In genomic region chr18:9550413-9550812, GRCh38 we compare ENCODE assay signal across 24 cellular contexts.
"Had no signal": no experiment of that assay in that cellular context is flagged by ENCODE, and none has a peak within 500 bp of the region (broad histone marks: within the 10 kb centered on the region; RNA-seq: fewer than 3 reads in every experiment).

No MANE protein-coding gene starts in this region.

- H3K9me3 ChIP-seq: gastrocnemius medialis, prostate gland, right atrium auricular region, testis, tibial artery, vagina had no signal

- H3K4me1 ChIP-seq: gastrocnemius medialis, parathyroid adenoma, prostate gland, right atrium auricular region, testis, tibial artery, vagina had no signal

- H3K4me3 ChIP-seq: gastrocnemius medialis, prostate gland, right atrium auricular region, smooth muscle cell, testis, tibial artery, vagina had no signal

- H3K27ac ChIP-seq: gastrocnemius medialis, parathyroid adenoma, prostate gland, right atrium auricular region, testis, tibial artery, vagina had no signal

- H3K27me3 ChIP-seq: gastrocnemius medialis, right atrium auricular region, testis, tibial artery, vagina had no signal

- DNase-seq: cerebellar nuclear complex; cortex of kidney; effector memory CD8-positive, alpha-beta T cell; erythroblast; foreskin fibroblast; gastrocnemius medialis; head of caudate nucleus; mammary epithelial cell; mesendoderm; naive thymus-derived CD8-positive, alpha-beta T cell; stimulated activated CD4-positive, alpha-beta T cell treated with anti-CD3 and anti-CD28 coated beads, Interleukin-12 subunit alpha, Interleukin-12 subunit beta, amount 100 ng/mL, for 4 hours; stimulated activated CD4-positive, alpha-beta T cell treated with anti-CD3 and anti-CD28 coated beads, Interleukin-1b, Interleukin-23, amount 100 ng/mL, for 48 hours; stimulated activated CD4-positive, alpha-beta T cell treated with anti-CD3 and anti-CD28 coated beads, Interleukin-4, amount 100 ng/mL, for 1 hour; stimulated activated naive CD8-positive, alpha-beta T cell treated with anti-CD3 and anti-CD28 coated beads, Interleukin-15, Interleukin-2, amounts not matched to agents 100 U/mL and 50 U/mL, for 24 hours; substantia nigra; testis; tibial artery had no signal

- ATAC-seq: effector memory CD8-positive, alpha-beta T cell; gastrocnemius medialis; naive thymus-derived CD8-positive, alpha-beta T cell; sciatic nerve; stimulated activated memory B cell treated with anti-CD40 and anti-IgM and Interleukin-4, amounts not matched to agents 10 μg/mL and 1 μg/mL and 100 μg/mL, for 72 hours; stimulated activated naive CD8-positive, alpha-beta T cell treated with anti-CD3 and anti-CD28 coated beads, Interleukin-15, Interleukin-2, amounts not matched to agents 100 U/mL and 50 U/mL, for 24 hours had no signal
